8 cellular contexts compared by ENCODE assay signal in genomic region chr2:176269319-176270099, GRCh38. TPM values are rescaled to one million over a fixed set of nuclear protein-coding genes. Genes with fewer than 3 reads are reported as not detected.
DNase-seq lines count a peak whose midpoint lies in the region; TF ChIP-seq lines count a peak whose summit lies in the region.

Gene MTX2 (plus strand): TSS chr2:176269442. CDS start chr2:176269630, 188 bp downstream.

- H4K8ac ChIP-seq in H9 (replicated peaks; ENCODE audit: insufficient read length, low read depth, low read length) = no peak within 1 kb of the TSS

- H3K27me3 ChIP-seq in H9 (ENCODE audit: insufficient read depth, low read length) = no peaks in the 10 kb centered on the region
- no peaks in the 10 kb centered on the region for H3K27me3 ChIP-seq in MG63
- H3K27me3 ChIP-seq in SJCRH30 = no peaks in the 10 kb centered on the region
- peaks cover 22% of the 10 kb centered on the region for H3K27me3 ChIP-seq in neutrophil
- no peaks in the 10 kb centered on the region for H3K27me3 ChIP-seq in suprapubic skin

- H3K23me2 ChIP-seq in H9 (ENCODE audit: insufficient read length, low read depth, low read length, poor library complexity, severe bottlenecking) = peaks cover 3% of the 10 kb centered on the region

- H4K5ac ChIP-seq in H9 (ENCODE audit: insufficient read length, low read depth, low read length) = no peak within 1 kb of the TSS

- H3K14ac ChIP-seq in H9 (ENCODE audit: insufficient read depth, low read length) = peak within 1 kb of the TSS; percentile 91

- peak within 1 kb of the TSS; percentile 79 for H3K9ac ChIP-seq in H9 (ENCODE audit: extremely low read depth, insufficient read length, low read length)

- no peak within 1 kb of the TSS for H2BK20ac ChIP-seq in H9 (ENCODE audit: low read depth, low read length, poor library complexity, severe bottlenecking)

- H3K4me2 ChIP-seq in H9 (ENCODE audit: insufficient read depth, insufficient read length, low read length) = peak within 1 kb of the TSS; percentile 81

- peak within 1 kb of the TSS; percentile 71 to 96 (median 95) for H3K27ac Mint-ChIP-seq in H9

- peaks cover 7 to 10% of the 10 kb centered on the region in 2 experiments for H3K4me1 Mint-ChIP-seq in H9

- DNase-seq in GF-D8 (lab: John Stamatoyannopoulos, UW) (peak; percentile 48), H9 (peak; percentile 85), MG63 (peak; percentile 78), SJCRH30 (peak; percentile 79 to 84), foreskin melanocyte (peak; percentile 56), suprapubic skin (ENCODE audit: low spot score in 2 of 2) (peak; percentile 74 to 81)
- DNase-seq in activated gamma-delta T cell treated with anti-CD3 and anti-CD28 coated beads, Interleukin-2, amount 50 U/mL, for 16 hours (ENCODE audit: low read depth) = peak; percentile 54

- H3K36me3 Mint-ChIP-seq in H9 (ENCODE audit: insufficient read depth in 1 of 3, low read depth in 3 of 3) = no peaks in the 10 kb centered on the region

- H2BK120ac ChIP-seq in H9 (ENCODE audit: low read depth, low read length, poor library complexity, severe bottlenecking) = no peak within 1 kb of the TSS

- no CpG with 5 or more reads among the region's 58 CpGs for WGBS in H9 (ENCODE audit: extremely low coverage, insufficient read length, low lambda C conversion rate)
- WGBS in suprapubic skin = 0% methylated on average over 12 of the region's 58 CpGs

- peak within 1 kb of the TSS; percentile 41 for H2AFZ ChIP-seq in H9 (ENCODE audit: low read length)

- H3K27ac ChIP-seq in H9 (ENCODE audit: insufficient read length, low read depth, low read length) (no peak within 1 kb of the TSS), SJCRH30 (peak within 1 kb of the TSS; percentile 83), neutrophil (peak within 1 kb of the TSS; percentile 11), suprapubic skin (peak within 1 kb of the TSS; percentile 87)

- H3K4me1 ChIP-seq in H9 (ENCODE audit: insufficient read depth, low read length) = no peaks in the 10 kb centered on the region
- peaks cover 7% of the 10 kb centered on the region; the same call in 1 of the 2 replicates for H3K4me1 ChIP-seq in SJCRH30
- H3K4me1 ChIP-seq in neutrophil (ENCODE audit: control insufficient read depth in 1 of 2, insufficient read depth in 1 of 2, low read depth in 1 of 2, low read length in 1 of 2) = peaks cover 6 to 9% of the 10 kb centered on the region in 2 experiments
- H3K4me1 ChIP-seq in suprapubic skin = peaks cover 12% of the 10 kb centered on the region

- H3K9me3 ChIP-seq in H9 (ENCODE audit: control insufficient read depth, low read depth, low read length) (no peaks in the 10 kb centered on the region), MG63 (no peaks in the 10 kb centered on the region), SJCRH30 (replicated peaks) (no peaks in the 10 kb centered on the region), neutrophil (no peaks in the 10 kb centered on the region), suprapubic skin (no peaks in the 10 kb centered on the region)

- H4K91ac ChIP-seq in H9 (ENCODE audit: insufficient read length, low read depth, low read length) = no peak within 1 kb of the TSS

- H2AK5ac ChIP-seq in H9 (ENCODE audit: insufficient read length, low read length) = no peak within 1 kb of the TSS

- TF ChIP-seq EP300 in suprapubic skin (IDR thresholded peaks at IDR 0.05) = no peak

- H2BK5ac ChIP-seq in H9 (ENCODE audit: insufficient read length, low read length) = no peak within 1 kb of the TSS

- peaks cover 14% of the 10 kb centered on the region for H3K36me3 ChIP-seq in MG63
- peaks cover 2% of the 10 kb centered on the region; the same call in 1 of the 2 replicates for H3K36me3 ChIP-seq in SJCRH30
- H3K36me3 ChIP-seq in neutrophil = no peaks in the 10 kb centered on the region
- H3K36me3 ChIP-seq in suprapubic skin = no peaks in the 10 kb centered on the region

- peaks cover 6% of the 10 kb centered on the region; the same call in 1 of the 2 replicates for H3K79me2 ChIP-seq in H9 (ENCODE audit: insufficient read depth, low read length)

- TF ChIP-seq POLR2A in suprapubic skin (IDR thresholded peaks at IDR 0.05) = no peak

- TF ChIP-seq CTCF in H9 (conservative IDR thresholded peaks at IDR 0.05) (no peak), neutrophil (IDR thresholded peaks at IDR 0.05) (no peak), suprapubic skin (IDR thresholded peaks at IDR 0.05) (peak in 1 of 2 donors; percentile 8)

- no peak within 1 kb of the TSS for H3K23ac ChIP-seq in H9 (ENCODE audit: insufficient read length, low read depth, low read length)

- H3K4me3 Mint-ChIP-seq in H9 = peak within 1 kb of the TSS; percentile 95 to 96

- H3K79me1 ChIP-seq in H9 (ENCODE audit: insufficient read depth, low read depth, low read length, poor library complexity, severe bottlenecking) = no peaks in the 10 kb centered on the region

- no peak within 1 kb of the TSS for H2BK15ac ChIP-seq in H9 (ENCODE audit: low read depth, low read length)

- peaks cover 8% of the 10 kb centered on the region; the same call in 1 of the 2 replicates for H3K27me3 Mint-ChIP-seq in H9 (ENCODE audit: low read depth)

- no peak within 1 kb of the TSS for H3K4ac ChIP-seq in H9 (ENCODE audit: low read depth, low read length)

- peak within 1 kb of the TSS; percentile 81 for H3K4me3 ChIP-seq in MG63
- peak within 1 kb of the TSS; percentile 94 for H3K4me3 ChIP-seq in SJCRH30
- peak within 1 kb of the TSS; percentile 73 to 76 for H3K4me3 ChIP-seq in neutrophil (ENCODE audit: low read depth in 1 of 2, low read length in 1 of 2)
- H3K4me3 ChIP-seq in suprapubic skin = peak within 1 kb of the TSS; percentile 94

- no peak within 1 kb of the TSS for H3T11ph ChIP-seq in H9 (ENCODE audit: low read length)

- no peak within 1 kb of the TSS for H3K56ac ChIP-seq in H9 (ENCODE audit: insufficient read length, low read depth, low read length)

- no peaks in the 10 kb centered on the region for H3K9me3 Mint-ChIP-seq in H9

- no peaks in the 10 kb centered on the region for H4K20me1 ChIP-seq in H9 (ENCODE audit: control insufficient read depth, insufficient read depth, insufficient read length)

- H3K18ac ChIP-seq in H9 (ENCODE audit: insufficient read length, low read depth, low read length) = peak within 1 kb of the TSS; percentile 94

- H2BK12ac ChIP-seq in H9 (ENCODE audit: insufficient read length, low read depth, low read length) = no peak within 1 kb of the TSS

RNA-seq across cellular contexts. Expression of gene MTX2, which starts in this region (rescaled TPM):
- total RNA-seq in H9 (2021) (29.3 and 30.8 TPM in 2 replicates), suprapubic skin (10 to 100 TPM; 23.3 to 33.5 (median 31.2) TPM)
- total RNA-seq in MG63 (2014; rRNA removed; shearing (Covaris generic); ENCODE audit: low replicate concordance) = 34.8 and 40.6 TPM in 2 replicates
- 38.0 and 39.3 TPM in 2 replicates for total RNA-seq in SJCRH30 (2014; rRNA removed; shearing (Covaris generic))
